In the genomic region with DNA sequence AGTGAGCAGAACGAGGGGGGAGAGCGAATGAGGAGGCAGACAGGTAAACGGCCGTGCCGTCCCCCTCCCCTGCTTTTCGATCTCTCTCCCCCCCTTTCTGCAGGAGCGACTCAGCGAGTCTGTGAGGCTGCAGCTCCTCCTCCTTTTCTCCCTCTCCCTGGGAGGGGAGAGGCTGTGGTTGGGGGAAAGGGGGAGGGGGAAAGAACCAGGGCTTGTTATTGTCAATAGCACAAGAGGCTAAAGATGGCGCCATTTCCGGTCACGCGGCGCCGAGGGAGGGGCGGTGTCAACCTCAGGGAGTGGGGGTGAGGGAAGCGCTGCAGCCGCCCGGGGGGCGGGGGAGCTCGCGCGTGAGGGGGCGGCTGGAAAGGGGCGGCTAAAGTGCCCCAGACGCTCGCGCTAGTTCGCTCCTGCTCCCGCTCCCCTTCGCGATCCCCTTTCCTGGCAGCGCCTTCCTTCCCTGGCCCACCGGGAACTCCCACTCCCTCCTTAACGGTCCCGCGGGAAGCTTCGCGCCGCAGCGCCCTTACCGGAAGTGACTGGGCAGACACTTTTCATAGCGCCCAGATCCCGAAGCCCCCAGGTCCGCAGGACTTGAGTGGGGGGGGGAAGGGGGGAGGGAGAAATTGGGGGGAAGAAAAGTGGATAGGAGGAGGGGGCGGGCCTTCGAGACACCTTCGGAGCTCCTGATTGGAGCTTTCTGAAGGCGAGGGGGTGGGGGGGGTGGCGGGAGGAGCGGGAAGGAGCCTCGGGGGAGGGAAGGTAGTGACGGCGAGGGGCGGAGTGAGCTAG, we compare ENCODE assay signal across 8 cellular contexts. TPM values are rescaled to one million over a fixed set of nuclear protein-coding genes. Genes with fewer than 3 reads are reported as not detected.
DNase-seq lines count a peak whose midpoint lies in the region; ATAC-seq, FAIRE-seq and TF ChIP-seq lines count a peak whose summit lies in the region.

A gene (minus strand): TSS at position 121 of the 792 bp plus-strand sequence. CDS start 324 bp downstream, outside the sequence.

- intact Hi-C loops in endothelial cell of umbilical vein (cut with micrococcal nuclease): loop anchor here (1.0 to 5.0 kb wide), 7 partner anchors 11 to 236 kb away; no protein-coding TSS in a partner anchor

- peak; percentile 83 for DNase-seq in D341Med (ENCODE audit: low spot score)
- peak; percentile 41 for DNase-seq in HuH-7.5 (ENCODE audit: low spot score)
- peak; percentile 82 for DNase-seq in activated T-cell treated with anti-CD3 and anti-CD28 coated beads for 1 hour (ENCODE audit: low read depth)
- DNase-seq in endothelial cell of umbilical vein (ENCODE audit: low read depth, low spot score): peak; percentile 95
- DNase-seq in middle frontal gyrus (ENCODE audit: extremely low spot score, low spot score): peak; percentile 81
- peak; percentile 76 to 81 for DNase-seq in stimulated activated CD8-positive, alpha-beta memory T cell treated with anti-CD3 and anti-CD28 coated beads, Interleukin-2, amount 100 ng/mL, for 1 hour (ENCODE audit: low read depth in 2 of 2)

- H3K9ac ChIP-seq in OCI-LY3 (ENCODE audit: low read length) (peak within 1 kb of the TSS; percentile 100), endothelial cell of umbilical vein (replicated peaks; ENCODE audit: extremely low read depth, insufficient read depth, low read length) (peak within 1 kb of the TSS; percentile 92)

- peaks cover 25% of the 10 kb centered on the region for H3K4me1 ChIP-seq in OCI-LY3 (ENCODE audit: low read length)
- peaks cover 22% of the 10 kb centered on the region for H3K4me1 ChIP-seq in endothelial cell of umbilical vein (ENCODE audit: control insufficient read depth, extremely low read depth, insufficient read depth, low read length)

- no peak for TF ChIP-seq CTCF in OCI-LY3 (IDR thresholded peaks at IDR 0.05; ENCODE audit: low read depth, low read length)
- no peak for TF ChIP-seq CTCF in endothelial cell of umbilical vein (IDR thresholded peaks at IDR 0.05; ENCODE audit: extremely low read depth in 1 of 2, insufficient read depth in 1 of 2, low read depth in 1 of 2, low read length in 2 of 2)

- TF ChIP-seq POLR2A in endothelial cell of umbilical vein (IDR thresholded peaks at IDR 0.05; ENCODE audit: low read depth, low read length): peak; percentile 75

- H2AFZ ChIP-seq in OCI-LY3 (ENCODE audit: low read depth, low read length) (peak within 1 kb of the TSS; percentile 97), endothelial cell of umbilical vein (ENCODE audit: low read depth, low read length) (peak within 1 kb of the TSS; percentile 30)

- H3K79me2 ChIP-seq in OCI-LY3 (ENCODE audit: low read length): peaks cover 30% of the 10 kb centered on the region
- peaks cover 51% of the 10 kb centered on the region for H3K79me2 ChIP-seq in endothelial cell of umbilical vein (ENCODE audit: control insufficient read depth, insufficient read depth, low read length)

- dilution Hi-C loops in endothelial cell of umbilical vein (cut with MboI; ENCODE audit: extremely low pct_ligation_motif_present, low sequenced_read_pairs): no loop called here

- H3K27ac ChIP-seq in OCI-LY3 (ENCODE audit: low read length) (peak within 1 kb of the TSS; percentile 95), endothelial cell of umbilical vein (ENCODE audit: insufficient read depth, low read depth, low read length) (peak within 1 kb of the TSS; percentile 94)

- H4K20me1 ChIP-seq in OCI-LY3 (ENCODE audit: insufficient read depth, low read length): no peaks in the 10 kb centered on the region
- no peaks in the 10 kb centered on the region for H4K20me1 ChIP-seq in endothelial cell of umbilical vein (replicated peaks; ENCODE audit: control insufficient read depth, extremely low read depth, insufficient read depth, low read length)

- H3K4me2 ChIP-seq in OCI-LY3 (ENCODE audit: low read length): peak within 1 kb of the TSS; percentile 93
- H3K4me2 ChIP-seq in endothelial cell of umbilical vein (ENCODE audit: insufficient read depth, low read length): peak within 1 kb of the TSS; percentile 97

- FAIRE-seq in endothelial cell of umbilical vein (lab: Jason Lieb, UNC): peak; percentile 77

- H3K9me3 ChIP-seq in OCI-LY3 (ENCODE audit: insufficient read depth, low read length): no peaks in the 10 kb centered on the region
- H3K9me3 ChIP-seq in endothelial cell of umbilical vein (replicated peaks; ENCODE audit: control insufficient read depth, insufficient read depth, low read length): no peaks in the 10 kb centered on the region

- H3K27me3 ChIP-seq in OCI-LY3 (ENCODE audit: low read depth, low read length) (no peaks in the 10 kb centered on the region), endothelial cell of umbilical vein (ENCODE audit: control insufficient read depth in 2 of 2, insufficient read depth in 2 of 2, low read length in 2 of 2) (no peaks in the 10 kb centered on the region)

- no TSS peak for BruUV-seq in endothelial cell of umbilical vein (replicated peaks; lab: Mats Ljungman, UMichigan)

- POLR2A ChIA-PET in endothelial cell of umbilical vein (lab: Charles Lee): interaction anchor here (0.5 to 2.0 kb wide), 7 partner anchors 11 to 173 kb away, joined by 3 to 17 read pairs (median 6); a partner anchor contains a TSS

- CTCF ChIA-PET in endothelial cell of umbilical vein (lab: Charles Lee): interaction anchor here (0.9 to 2.1 kb wide), 3 partner anchors 9 to 75 kb away, joined by 3 to 6 read pairs (median 6); no protein-coding TSS in a partner anchor

- H3K36me3 ChIP-seq in OCI-LY3 (replicated peaks; ENCODE audit: low read depth, low read length) (peaks cover 8% of the 10 kb centered on the region), endothelial cell of umbilical vein (ENCODE audit: control insufficient read depth in 2 of 2, extremely low read depth in 1 of 2, insufficient read depth in 2 of 2, low read length in 2 of 2) (peaks cover 0 to 4% of the 10 kb centered on the region in 2 experiments)

- no peaks in the 10 kb centered on the region for H3K9me1 ChIP-seq in endothelial cell of umbilical vein (replicated peaks; ENCODE audit: control insufficient read depth, extremely low read depth, insufficient read depth, low read length)

- H3K4me3 ChIP-seq in OCI-LY3 (ENCODE audit: low read length) (peak within 1 kb of the TSS; percentile 100), endothelial cell of umbilical vein (replicated peaks in 1 of 3; ENCODE audit: insufficient read depth in 1 of 3, low read depth in 1 of 3, low read length in 3 of 3) (peak within 1 kb of the TSS; percentile 81 to 99 (median 98))

- ATAC-seq in GM21526 (IDR thresholded peaks at IDR 0.05; ENCODE audit: low FRiP score, unreplicated experiment): peak; percentile 68

TF ChIP-seq in endothelial cell of umbilical vein, 7 proteins besides CTCF, POLR2A, EP300 and RAD21:
- TF ChIP-seq, protein P1, sequence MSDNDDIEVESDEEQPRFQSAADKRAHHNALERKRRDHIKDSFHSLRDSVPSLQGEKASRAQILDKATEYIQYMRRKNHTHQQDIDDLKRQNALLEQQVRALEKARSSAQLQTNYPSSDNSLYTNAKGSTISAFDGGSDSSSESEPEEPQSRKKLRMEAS (IDR thresholded peaks at IDR 0.05; ENCODE audit: insufficient read depth, insufficient read length): peak; percentile 19
- TF ChIP-seq EZH2 (IDR thresholded peaks at IDR 0.05; ENCODE audit: borderline replicate concordance, low read depth, low read length, severe bottlenecking) (no peak), POLR2AphosphoS5 (IDR thresholded peaks at IDR 0.05; ENCODE audit: insufficient read depth, low read depth, low read length) (peak; percentile 73), FOS (IDR thresholded peaks at IDR 0.05; ENCODE audit: borderline replicate concordance, insufficient read depth, low read length) (no peak)

RNA-seq across cellular contexts. Expression of the gene that starts here (rescaled TPM):
- 84.3 and 90.0 TPM in 2 replicates for total RNA-seq in endothelial cell of umbilical vein
- polyA plus RNA-seq in endothelial cell of umbilical vein: 22.2 and 22.9 TPM in 2 replicates
- 23.7 and 24.1 TPM in 2 replicates for polyA plus RNA-seq in endothelial cell of umbilical vein (2011; cell fraction: cytosol; rRNA removed)
- 80.6 and 91.4 TPM in 2 replicates for polyA plus RNA-seq in endothelial cell of umbilical vein (2011; cell fraction: nucleus; rRNA removed)
- polyA plus RNA-seq in endothelial cell of umbilical vein (2012): 83.7 and 96.5 TPM in 2 replicates
- 103 and 111 TPM in 2 replicates for polyA minus RNA-seq in endothelial cell of umbilical vein
- polyA minus RNA-seq in endothelial cell of umbilical vein (2011; cell fraction: cytosol; rRNA and poly(A)+ RNA removed): 20.5 TPM
- 32.9 and 74.2 TPM in 2 replicates for polyA minus RNA-seq in endothelial cell of umbilical vein (2011; cell fraction: nucleus; rRNA and poly(A)+ RNA removed)

Comparison
In these comparisons a context has a peak if more than half of its experiments do, and no peak if none do; other contexts are left out.
1. Peak in every context shown above with its lines: DNase-seq, ATAC-seq, H3K4me3 ChIP-seq and H3K27ac ChIP-seq.
2. DNase-seq: peak in every context shown above with its lines; median percentile 95 in endothelial cell of umbilical vein; 83 in D341Med; 82 in activated T-cell treated with anti-CD3 and anti-CD28 coated beads for 1 hour; 81 in middle frontal gyrus; 78 in stimulated activated CD8-positive, alpha-beta memory T cell treated with anti-CD3 and anti-CD28 coated beads, Interleukin-2, amount 100 ng/mL, for 1 hour; 41 in HuH-7.5.